Comparison of ENCODE assay signal across 1 cellular context in genomic region chr16:79848739-79849518, GRCh38.
TF ChIP-seq lines count a peak whose summit lies in the region.

No MANE protein-coding gene starts in this region.

TF ChIP-seq in GM23338, 12 proteins besides CTCF, POLR2A, EP300 and RAD21 (continued from another document):
- TF ChIP-seq REST (IDR thresholded peaks at IDR 0.05; ENCODE audit: unreplicated experiment) (no peak), ETS1 (IDR thresholded peaks at IDR 0.05) (no peak), ZNF462 (CRISPR knock-in tag; IDR thresholded peaks at IDR 0.05) (no peak)
